Comparison of ENCODE assay signal across 8 cellular contexts in genomic region chr12:99985129-99985570, GRCh38. TPM values are rescaled to one million over a fixed set of nuclear protein-coding genes. Genes with fewer than 3 reads are reported as not detected.
A peak's percentile ranks its signal among the peaks of the same experiment; 100 is the strongest.
DNase-seq lines count a peak whose midpoint lies in the region; ATAC-seq lines count a peak whose summit lies in the region.

No MANE protein-coding gene starts in this region.

- H3K4me3 Mint-ChIP-seq in T-helper 1 cell treated with Interleukin-12 subunit alpha and Interleukin-12 subunit beta and Interleukin-4 antibody, amounts not matched to agents 30 μg/mL and 1 μg/mL, for 36 hours = peak overlapping the region; percentile 71
- H3K4me3 Mint-ChIP-seq in activated naive CD8-positive, alpha-beta T cell treated with anti-CD3 and anti-CD28 coated beads for 36 hours = peak overlapping the region; percentile 58

- H3K27ac Mint-ChIP-seq in T-helper 1 cell treated with Interleukin-12 subunit alpha and Interleukin-12 subunit beta and Interleukin-4 antibody, amounts not matched to agents 30 μg/mL and 1 μg/mL, for 36 hours = no peak overlapping the region
- no peak overlapping the region for H3K27ac Mint-ChIP-seq in activated naive CD8-positive, alpha-beta T cell treated with anti-CD3 and anti-CD28 coated beads for 36 hours

- H3K9me3 Mint-ChIP-seq in T-helper 1 cell treated with Interleukin-12 subunit alpha and Interleukin-12 subunit beta and Interleukin-4 antibody, amounts not matched to agents 30 μg/mL and 1 μg/mL, for 36 hours = no peaks in the 10 kb centered on the region
- H3K9me3 Mint-ChIP-seq in activated naive CD8-positive, alpha-beta T cell treated with anti-CD3 and anti-CD28 coated beads for 36 hours = no peaks in the 10 kb centered on the region

- peaks cover 5% of the 10 kb centered on the region for H3K4me1 Mint-ChIP-seq in T-helper 1 cell treated with Interleukin-12 subunit alpha and Interleukin-12 subunit beta and Interleukin-4 antibody, amounts not matched to agents 30 μg/mL and 1 μg/mL, for 36 hours (ENCODE audit: low read depth)
- H3K4me1 Mint-ChIP-seq in activated naive CD8-positive, alpha-beta T cell treated with anti-CD3 and anti-CD28 coated beads for 36 hours = peaks cover 9% of the 10 kb centered on the region

- peak; percentile 42 for ATAC-seq in HG03442 (IDR thresholded peaks at IDR 0.05; ENCODE audit: unreplicated experiment)

- DNase-seq in T-helper 1 cell (no peak), inferior parietal cortex (ENCODE audit: extremely low spot score) (peak; percentile 45), superior temporal gyrus (ENCODE audit: extremely low spot score) (peak; percentile 48), NCI-H2171 treated with DMSO at 0.1 percent for 48 hours (lab: John Stamatoyannopoulos, UW) (no peak), NCI-H446 (lab: John Stamatoyannopoulos, UW) (no peak)
- no peak for DNase-seq in activated naive CD8-positive, alpha-beta T cell treated with anti-CD3 and anti-CD28 coated beads for 36 hours

- H3K36me3 Mint-ChIP-seq in T-helper 1 cell treated with Interleukin-12 subunit alpha and Interleukin-12 subunit beta and Interleukin-4 antibody, amounts not matched to agents 30 μg/mL and 1 μg/mL, for 36 hours (ENCODE audit: low read depth) = no peaks in the 10 kb centered on the region
- H3K36me3 Mint-ChIP-seq in activated naive CD8-positive, alpha-beta T cell treated with anti-CD3 and anti-CD28 coated beads for 36 hours = no peaks in the 10 kb centered on the region

- peaks cover 59% of the 10 kb centered on the region for H3K27me3 Mint-ChIP-seq in T-helper 1 cell treated with Interleukin-12 subunit alpha and Interleukin-12 subunit beta and Interleukin-4 antibody, amounts not matched to agents 30 μg/mL and 1 μg/mL, for 36 hours (ENCODE audit: low read depth)
- H3K27me3 Mint-ChIP-seq in activated naive CD8-positive, alpha-beta T cell treated with anti-CD3 and anti-CD28 coated beads for 36 hours = peaks cover 65% of the 10 kb centered on the region

RNA-seq across cellular contexts. Expression of gene ANKS1B, which starts 0.4 kb away (rescaled TPM):
- total RNA-seq in activated naive CD8-positive, alpha-beta T cell treated with anti-CD3 and anti-CD28 coated beads for 36 hours = not detected

Comparison
In these comparisons a context has a peak if more than half of its experiments do, and no peak if none do; other contexts are left out.
1. DNase-seq: peak in inferior parietal cortex (single experiment) and superior temporal gyrus (single experiment); none in T-helper 1 cell (0 of 5), activated naive CD8-positive, alpha-beta T cell treated with anti-CD3 and anti-CD28 coated beads for 36 hours (single experiment), NCI-H2171 treated with DMSO at 0.1 percent for 48 hours (single experiment) and NCI-H446 (0 of 2).